In genomic region chr5:40221255-40221654, GRCh38 we compare ENCODE assay signal across 23 cellular contexts.
"Had no signal": no experiment of that assay in that cellular context is flagged by ENCODE, and none has a peak within 500 bp of the region (broad histone marks: within the 10 kb centered on the region; RNA-seq: fewer than 3 reads in every experiment).

No MANE protein-coding gene starts in this region.

- H3K4me3 ChIP-seq: body of pancreas, stomach, suprapubic skin, tibial nerve had no signal

- ATAC-seq: activated naive CD8-positive, alpha-beta T cell treated with anti-CD3 and anti-CD28 coated beads, Interleukin-2, amount 50 U/mL, for 24 hours; body of pancreas; left colon; T-cell had no signal

- H3K9me3 ChIP-seq: body of pancreas, stomach, suprapubic skin, tibial nerve had no signal

- H3K27me3 ChIP-seq: body of pancreas, foreskin keratinocyte, stomach, suprapubic skin, tibial nerve had no signal

- H3K36me3 ChIP-seq: stomach, suprapubic skin, tibial nerve, WERI-Rb-1 had no signal

- H3K4me1 Mint-ChIP-seq: neural crest cell had no signal

- H3K4me3 Mint-ChIP-seq: activated naive CD8-positive, alpha-beta T cell treated with anti-CD3 and anti-CD28 coated beads, Interleukin-2, amount 50 U/mL, for 24 hours; activated T-helper 1 cell treated with anti-CD3 and anti-CD28 coated beads, Interleukin-12 subunit alpha, Interleukin-12 subunit beta, Interleukin-2, Interleukin-4 antibody, amounts not matched to agents 30 ng/mL and 10 ng/mL and 1 ng/mL, durations not matched to agents 14 hours and 24 hours and 36 hours; memory B cell; neural crest cell; T-cell; T-helper 2 cell treated with Interferon-gamma antibody and Interleukin-4, amounts not matched to agents 5 μg/mL and 100 μg/mL, for 36 hours had no signal

- H3K27me3 Mint-ChIP-seq: activated naive CD8-positive, alpha-beta T cell treated with anti-CD3 and anti-CD28 coated beads, Interleukin-2, amount 50 U/mL, for 24 hours; progenitor cell of endocrine pancreas had no signal

- DNase-seq: activated CD4-positive, alpha-beta T cell treated with anti-CD3 and anti-CD28 coated beads, Interleukin-2, amount 50 U/mL, for 48 hours; activated CD4-positive, CD25-positive, alpha-beta regulatory T cell treated with anti-CD3 and anti-CD28 coated beads, Interleukin-2, amount 50 U/mL, for 72 hours; activated gamma-delta T cell; activated naive CD4-positive, alpha-beta T cell treated with anti-CD3 and anti-CD28 coated beads, Interleukin-2, amount 50 U/mL, for 16 hours; activated naive CD8-positive, alpha-beta T cell treated with anti-CD3 and anti-CD28 coated beads, Interleukin-2, amount 50 U/mL, for 24 hours; body of pancreas; effector CD8-positive, alpha-beta T cell; erythroblast; left colon; occipital lobe; retina; stimulated activated CD4-positive, alpha-beta T cell treated with anti-CD3 and anti-CD28 coated beads, Interleukin-4, amount 100 ng/mL, for 4 hours; stomach; T-cell; WERI-Rb-1 had no signal

- H3K4me1 ChIP-seq: body of pancreas, suprapubic skin had no signal

- H3K27ac ChIP-seq: body of pancreas, stomach, suprapubic skin, tibial nerve, WERI-Rb-1 had no signal

- H3K27ac Mint-ChIP-seq: activated naive CD8-positive, alpha-beta T cell treated with anti-CD3 and anti-CD28 coated beads, Interleukin-2, amount 50 U/mL, for 24 hours; activated T-helper 1 cell treated with anti-CD3 and anti-CD28 coated beads, Interleukin-12 subunit alpha, Interleukin-12 subunit beta, Interleukin-2, Interleukin-4 antibody, amounts not matched to agents 30 ng/mL and 10 ng/mL and 1 ng/mL, durations not matched to agents 14 hours and 24 hours and 36 hours; memory B cell; progenitor cell of endocrine pancreas; T-cell; T-helper 2 cell treated with Interferon-gamma antibody and Interleukin-4, amounts not matched to agents 5 μg/mL and 100 μg/mL, for 36 hours had no signal

- H3K36me3 Mint-ChIP-seq: memory B cell, T-cell had no signal
